Comparison of ENCODE assay signal across 8 cellular contexts in genomic region chr9:127451681-127452480, GRCh38. TPM values are rescaled to one million over a fixed set of nuclear protein-coding genes. Genes with fewer than 3 reads are reported as not detected.
DNase-seq lines count a peak whose midpoint lies in the region; ATAC-seq and TF ChIP-seq lines count a peak whose summit lies in the region.

No MANE protein-coding gene starts in this region.

- H4K20me1 ChIP-seq in fibroblast of lung (ENCODE audit: control insufficient read depth, extremely low read depth, insufficient read depth, low read length), result peaks cover 3% of the 10 kb centered on the region

- H2AFZ ChIP-seq in fibroblast of lung (ENCODE audit: low read length), result peak overlapping the region; percentile 80

- H3K4me3 Mint-ChIP-seq in activated T-helper 2 cell treated with anti-CD3 and anti-CD28 coated beads, Interferon-gamma antibody, Interleukin-2, Interleukin-4, amounts not matched to agents 10 μg/mL and 5 μg/mL and 100 μg/mL, durations not matched to agents 14 hours and 24 hours and 36 hours (ENCODE audit: low read depth), result peak overlapping the region; percentile 97
- peak overlapping the region; percentile 93 to 99 (median 98) for H3K4me3 Mint-ChIP-seq in naive B cell

- no peaks in the 10 kb centered on the region for H3K9me3 ChIP-seq in fibroblast of lung (ENCODE audit: control insufficient read depth, insufficient read depth, low read depth, low read length)
- H3K9me3 ChIP-seq in thyroid gland, result no peaks in the 10 kb centered on the region

- peaks cover 29% of the 10 kb centered on the region for H3K4me1 Mint-ChIP-seq in activated T-helper 2 cell treated with anti-CD3 and anti-CD28 coated beads, Interferon-gamma antibody, Interleukin-2, Interleukin-4, amounts not matched to agents 10 μg/mL and 5 μg/mL and 100 μg/mL, durations not matched to agents 14 hours and 24 hours and 36 hours (ENCODE audit: low read depth)
- peaks cover 37 to 55% (median 53%) of the 10 kb centered on the region in 3 donors for H3K4me1 Mint-ChIP-seq in naive B cell

- in situ Hi-C loops in GM13976 (cut with MboI; ENCODE audit: low sequenced_read_pairs, unreplicated experiment), result no loop called here

- peak overlapping the region; percentile 64 for H3K4me2 ChIP-seq in fibroblast of lung (ENCODE audit: extremely low read depth, insufficient read depth, low read length)

- H3K36me3 ChIP-seq in fibroblast of lung (ENCODE audit: control insufficient read depth, insufficient read depth, low read length), result peaks cover 23% of the 10 kb centered on the region
- H3K36me3 ChIP-seq in thyroid gland, result peaks cover 22 to 23% of the 10 kb centered on the region in 2 donors

- peaks cover 59% of the 10 kb centered on the region for H3K36me3 Mint-ChIP-seq in activated T-helper 2 cell treated with anti-CD3 and anti-CD28 coated beads, Interferon-gamma antibody, Interleukin-2, Interleukin-4, amounts not matched to agents 10 μg/mL and 5 μg/mL and 100 μg/mL, durations not matched to agents 14 hours and 24 hours and 36 hours (ENCODE audit: low read depth)
- peaks cover 8 to 11% of the 10 kb centered on the region in 2 donors for H3K36me3 Mint-ChIP-seq in naive B cell

- H3K27me3 Mint-ChIP-seq in activated T-helper 2 cell treated with anti-CD3 and anti-CD28 coated beads, Interferon-gamma antibody, Interleukin-2, Interleukin-4, amounts not matched to agents 10 μg/mL and 5 μg/mL and 100 μg/mL, durations not matched to agents 14 hours and 24 hours and 36 hours (ENCODE audit: low read depth), result no peaks in the 10 kb centered on the region
- no peaks in the 10 kb centered on the region for H3K27me3 Mint-ChIP-seq in naive B cell

- TF ChIP-seq POLR2A in thyroid gland (IDR thresholded peaks at IDR 0.05), result no peak

- WGBS in thyroid gland, 2 donors, result 2 to 3% methylated on average over 39 of the region's 39 CpGs

- H3K4me3 ChIP-seq in fibroblast of lung (replicated peaks in 1 of 4; ENCODE audit: control extremely low read depth in 1 of 4, insufficient read depth in 1 of 4, low read depth in 3 of 4, low read length in 4 of 4) (peak overlapping the region; percentile 62 to 94 (median 92)), thyroid gland (replicated peaks in 1 of 3) (peak overlapping the region; percentile 68 to 78 (median 74))

- H3K27ac ChIP-seq in fibroblast of lung (ENCODE audit: insufficient read depth, low read length) (peak overlapping the region; percentile 92), thyroid gland (peak overlapping the region; percentile 82 to 90 (median 89))

- intact Hi-C loops in activated T-helper 2 cell treated with anti-CD3 and anti-CD28 coated beads, Interferon-gamma antibody, Interleukin-2, Interleukin-4, amounts not matched to agents 10 μg/mL and 5 μg/mL and 100 μg/mL, durations not matched to agents 14 hours and 24 hours and 36 hours (cut with micrococcal nuclease), result loop anchor here (1.0 to 2.0 kb wide), 3 partner anchors 28 to 263 kb away; partner anchors contain the start of genes PTRH1 and ZNF79
- intact Hi-C loops in thyroid gland (cut with DNase I), result no loop called here

- TF ChIP-seq CTCF in GM13976 (IDR thresholded peaks at IDR 0.05; ENCODE audit: borderline replicate concordance, control extremely low read depth, extremely low read depth, insufficient read depth, missing control alignments), result no peak
- TF ChIP-seq CTCF in fibroblast of lung (conservative IDR thresholded peaks at IDR 0.05 in 1 of 2, IDR thresholded peaks at IDR 0.05 in 1 of 2; ENCODE audit: low read depth in 1 of 2, low read length in 2 of 2), result no peak
- no peak for TF ChIP-seq CTCF in thyroid gland (IDR thresholded peaks at IDR 0.05)

- no peaks in the 10 kb centered on the region for H3K9me3 Mint-ChIP-seq in activated T-helper 2 cell treated with anti-CD3 and anti-CD28 coated beads, Interferon-gamma antibody, Interleukin-2, Interleukin-4, amounts not matched to agents 10 μg/mL and 5 μg/mL and 100 μg/mL, durations not matched to agents 14 hours and 24 hours and 36 hours
- H3K9me3 Mint-ChIP-seq in naive B cell, result no peaks in the 10 kb centered on the region

- ATAC-seq in HG03108 (IDR thresholded peaks at IDR 0.05; ENCODE audit: unreplicated experiment) (peak; percentile 15), naive B cell (ENCODE audit: low read depth in 2 of 2) (peak in 1 of 2 donors; percentile 0)

- H3K79me2 ChIP-seq in fibroblast of lung (ENCODE audit: control insufficient read depth, insufficient read depth, low read length), result peaks cover 32% of the 10 kb centered on the region

- peak overlapping the region; percentile 92 for H3K9ac ChIP-seq in fibroblast of lung (ENCODE audit: insufficient read depth, low read length)

- DNase-seq in 8988T, result peak; percentile 70
- DNase-seq in GM13976 (ENCODE audit: low spot score), result peak; percentile 74
- DNase-seq in OCI-M1 (lab: John Stamatoyannopoulos, UW), result peak; percentile 75
- DNase-seq in activated T-helper 2 cell treated with anti-CD3 and anti-CD28 coated beads, Interferon-gamma antibody, Interleukin-2, Interleukin-4, amounts not matched to agents 10 μg/mL and 5 μg/mL and 100 μg/mL, durations not matched to agents 14 hours and 24 hours and 36 hours (ENCODE audit: low spot score), result peak; percentile 43
- peak; percentile 49 to 51 for DNase-seq in fibroblast of lung (ENCODE audit: low read depth in 2 of 2)
- DNase-seq in naive B cell, result no peak
- peak; percentile 60 to 64 for DNase-seq in thyroid gland

- peak overlapping the region; percentile 97 for H3K27ac Mint-ChIP-seq in activated T-helper 2 cell treated with anti-CD3 and anti-CD28 coated beads, Interferon-gamma antibody, Interleukin-2, Interleukin-4, amounts not matched to agents 10 μg/mL and 5 μg/mL and 100 μg/mL, durations not matched to agents 14 hours and 24 hours and 36 hours
- peak overlapping the region; percentile 95 to 99 (median 98) for H3K27ac Mint-ChIP-seq in naive B cell

- H3K4me1 ChIP-seq in fibroblast of lung (ENCODE audit: control insufficient read depth, extremely low read depth, insufficient read depth, low read length), result peaks cover 2% of the 10 kb centered on the region
- H3K4me1 ChIP-seq in thyroid gland, result peaks cover 25 to 33% of the 10 kb centered on the region in 2 donors

- H3K27me3 ChIP-seq in fibroblast of lung (ENCODE audit: control insufficient read depth, insufficient read depth, low read length) (no peaks in the 10 kb centered on the region), thyroid gland (no peaks in the 10 kb centered on the region)

RNA-seq across cellular contexts. Expression of gene LRSAM1, which starts 0.6 kb away (rescaled TPM):
- total RNA-seq in activated T-helper 2 cell treated with anti-CD3 and anti-CD28 coated beads, Interferon-gamma antibody, Interleukin-2, Interleukin-4, amounts not matched to agents 10 μg/mL and 5 μg/mL and 100 μg/mL, durations not matched to agents 14 hours and 24 hours and 36 hours, result 26.4 and 26.6 TPM in 2 replicates
- total RNA-seq in fibroblast of lung (10.0 and 18.0 TPM in 2 replicates), thyroid gland (10 to 100 TPM; 13.7 to 19.6 (median 16.3) TPM)
- polyA plus RNA-seq in fibroblast of lung (6.8 and 8.6 TPM in 2 replicates), naive B cell (ENCODE audit: low read depth in 6 of 6) (1 to 10 TPM; 4.9 to 9.2 (median 7.0) TPM)
- polyA plus RNA-seq in fibroblast of lung (2012), result 9.2 and 11.3 TPM in 2 replicates
- polyA minus RNA-seq in fibroblast of lung (ENCODE audit: low replicate concordance), result 11.9 and 12.2 TPM in 2 replicates

RNA-seq across cellular contexts. Expression of gene RPL12, which starts 0.7 kb away (rescaled TPM):
- total RNA-seq in activated T-helper 2 cell treated with anti-CD3 and anti-CD28 coated beads, Interferon-gamma antibody, Interleukin-2, Interleukin-4, amounts not matched to agents 10 μg/mL and 5 μg/mL and 100 μg/mL, durations not matched to agents 14 hours and 24 hours and 36 hours, result 1,311 and 1,325 TPM in 2 replicates
- total RNA-seq in fibroblast of lung, result 1,387 and 1,751 TPM in 2 replicates
- polyA plus RNA-seq in fibroblast of lung, result 1,726 and 1,973 TPM in 2 replicates
- 1,989 and 2,401 TPM in 2 replicates for polyA plus RNA-seq in fibroblast of lung (2012)
- 418 and 420 TPM in 2 replicates for polyA minus RNA-seq in fibroblast of lung (ENCODE audit: low replicate concordance)
- 1,000 to 10,000 TPM; 1,582 to 1,976 (median 1,881) TPM for polyA plus RNA-seq in naive B cell (ENCODE audit: low read depth in 6 of 6)
- total RNA-seq in thyroid gland, result 1,000 to 10,000 TPM; 1,286 to 2,844 (median 1,849) TPM

RNA-seq across cellular contexts. Expression of gene ZNF79, which starts 27.7 kb away (rescaled TPM):
- total RNA-seq in activated T-helper 2 cell treated with anti-CD3 and anti-CD28 coated beads, Interferon-gamma antibody, Interleukin-2, Interleukin-4, amounts not matched to agents 10 μg/mL and 5 μg/mL and 100 μg/mL, durations not matched to agents 14 hours and 24 hours and 36 hours, result 11.9 and 14.4 TPM in 2 replicates
- 12.6 and 15.0 TPM in 2 replicates for total RNA-seq in fibroblast of lung
- 4.9 and 5.3 TPM in 2 replicates for polyA plus RNA-seq in fibroblast of lung
- 4.0 and 4.5 TPM in 2 replicates for polyA plus RNA-seq in fibroblast of lung (2012)
- 4.9 and 10.7 TPM in 2 replicates for polyA minus RNA-seq in fibroblast of lung (ENCODE audit: low replicate concordance)
- polyA plus RNA-seq in naive B cell (ENCODE audit: low read depth in 6 of 6), result 1 to 10 TPM in 5 of 6 donors, not detected in 1; 5.8 to 8.8 (median 6.2) TPM
- total RNA-seq in thyroid gland, result 10 to 100 TPM; 10.6 to 19.4 (median 15.9) TPM

RNA-seq across cellular contexts. Expression of gene SLC2A8, which starts 54.9 kb away (rescaled TPM):
- total RNA-seq in activated T-helper 2 cell treated with anti-CD3 and anti-CD28 coated beads, Interferon-gamma antibody, Interleukin-2, Interleukin-4, amounts not matched to agents 10 μg/mL and 5 μg/mL and 100 μg/mL, durations not matched to agents 14 hours and 24 hours and 36 hours, result 9.8 and 10.7 TPM in 2 replicates
- total RNA-seq in fibroblast of lung (7.2 and 11.4 TPM in 2 replicates), thyroid gland (10 to 100 TPM; 25.4 to 38.2 (median 29.9) TPM)
- polyA plus RNA-seq in fibroblast of lung (4.6 and 6.3 TPM in 2 replicates), naive B cell (ENCODE audit: low read depth in 6 of 6) (10 to 100 TPM in 1 of 6 donors, 1 to 10 TPM in 5; 6.0 to 14.3 (median 8.5) TPM)
- polyA plus RNA-seq in fibroblast of lung (2012), result 6.1 and 10.7 TPM in 2 replicates
- polyA minus RNA-seq in fibroblast of lung (ENCODE audit: low replicate concordance), result 5.9 and 12.2 TPM in 2 replicates
